8 cellular contexts compared by ENCODE assay signal in genomic region chr5:64635056-64635686, GRCh38. TPM values are rescaled to one million over a fixed set of nuclear protein-coding genes. Genes with fewer than 3 reads are reported as not detected.
DNase-seq lines count a peak whose midpoint lies in the region; ATAC-seq, FAIRE-seq and TF ChIP-seq lines count a peak whose summit lies in the region.

No MANE protein-coding gene starts in this region.

- no peaks in the 10 kb centered on the region for H3K9me3 Mint-ChIP-seq in activated naive CD8-positive, alpha-beta T cell treated with anti-CD3 and anti-CD28 coated beads for 36 hours

- peak; percentile 38 for TF ChIP-seq CTCF in bronchial epithelial cell (IDR thresholded peaks at IDR 0.05; ENCODE audit: insufficient read depth, low read length, severe bottlenecking)

- no peak for FAIRE-seq in bronchial epithelial cell (lab: Jason Lieb, UNC)

- H3K4me1 Mint-ChIP-seq in activated naive CD8-positive, alpha-beta T cell treated with anti-CD3 and anti-CD28 coated beads for 36 hours, result peaks cover 4% of the 10 kb centered on the region

- H3K27ac Mint-ChIP-seq in activated naive CD8-positive, alpha-beta T cell treated with anti-CD3 and anti-CD28 coated beads for 36 hours, result no peak overlapping the region

- no peaks in the 10 kb centered on the region for H3K36me3 ChIP-seq in bronchial epithelial cell (ENCODE audit: control insufficient read depth, insufficient read depth, low read length)

- DNase-seq in NCI-H82 (lab: John Stamatoyannopoulos, UW) (peak; percentile 42), NCI-H82 treated with DMSO at 0.1 percent for 48 hours (lab: John Stamatoyannopoulos, UW; ENCODE audit: unreplicated experiment) (no peak), M059J (ENCODE audit: low read depth) (peak; percentile 27), bronchial epithelial cell (ENCODE audit: low read depth) (peak; percentile 48), medulla oblongata (ENCODE audit: extremely low spot score) (peak; percentile 54), NCI-H2107 (lab: John Stamatoyannopoulos, UW) (no peak)
- DNase-seq in activated naive CD8-positive, alpha-beta T cell treated with anti-CD3 and anti-CD28 coated beads for 36 hours, result no peak

- no peak overlapping the region for H3K4me3 ChIP-seq in bronchial epithelial cell (ENCODE audit: low read depth, low read length)

- no peaks in the 10 kb centered on the region for H3K27me3 ChIP-seq in bronchial epithelial cell (ENCODE audit: control insufficient read depth, insufficient read depth, low read length)

- peaks cover 19% of the 10 kb centered on the region for H3K27me3 Mint-ChIP-seq in activated naive CD8-positive, alpha-beta T cell treated with anti-CD3 and anti-CD28 coated beads for 36 hours

- no peaks in the 10 kb centered on the region for H3K36me3 Mint-ChIP-seq in activated naive CD8-positive, alpha-beta T cell treated with anti-CD3 and anti-CD28 coated beads for 36 hours

- no peak for ATAC-seq in GM21576 (IDR thresholded peaks at IDR 0.05; ENCODE audit: unreplicated experiment)

- no peak overlapping the region for H3K4me3 Mint-ChIP-seq in activated naive CD8-positive, alpha-beta T cell treated with anti-CD3 and anti-CD28 coated beads for 36 hours

RNA-seq across cellular contexts. Expression of gene SHISAL2B, which starts 55.1 kb away (rescaled TPM):
- total RNA-seq in M059J (2014; rRNA removed; shearing (Covaris generic)), result not detected in 2 replicates
- total RNA-seq in bronchial epithelial cell, result not detected in 2 replicates
- total RNA-seq in activated naive CD8-positive, alpha-beta T cell treated with anti-CD3 and anti-CD28 coated beads for 36 hours, result not detected

Comparison
In these comparisons a context has a peak if more than half of its experiments do, and no peak if none do; other contexts are left out.
1. DNase-seq: peak in NCI-H82 (single experiment), M059J (single experiment), bronchial epithelial cell (single experiment) and medulla oblongata (single experiment); none in NCI-H82 treated with DMSO at 0.1 percent for 48 hours (single experiment), activated naive CD8-positive, alpha-beta T cell treated with anti-CD3 and anti-CD28 coated beads for 36 hours (single experiment) and NCI-H2107 (single experiment).